ENCODE assay signal across 23 cellular contexts in genomic region chr5:28580616-28581015, GRCh38.
DNase-seq lines count a peak whose midpoint lies in the region; ATAC-seq and TF ChIP-seq lines count a peak whose summit lies in the region.
"Had no signal": no experiment of that assay in that cellular context is flagged by ENCODE, and none has a peak within 500 bp of the region (broad histone marks: within the 10 kb centered on the region; RNA-seq: fewer than 3 reads in every experiment).

No MANE protein-coding gene starts in this region.

- H3K4ac ChIP-seq in mesenchymal stem cell (ENCODE audit: low read depth in 1 of 2, low read length in 2 of 2) = no peak overlapping the region

- in situ Hi-C loops in HAP-1 (cut with MboI; ENCODE audit: low sequenced_read_pairs) = no loop called here

- H2BK12ac ChIP-seq in mesenchymal stem cell (ENCODE audit: low read length in 2 of 2) = no peak overlapping the region

- no peak overlapping the region for H3K27ac ChIP-seq in mesenchymal stem cell (ENCODE audit: low read length, poor library complexity, severe bottlenecking)
- H3K27ac ChIP-seq: colonic mucosa, lower lobe of right lung, ovary, RWPE1, sigmoid colon had no signal

- DNase-seq in HAP-1 (ENCODE audit: low spot score in 2 of 2) (peak; percentile 10 to 76), NCI-H526 (lab: John Stamatoyannopoulos, UW) (peak; percentile 93 to 98), cardiac fibroblast (ENCODE audit: low read depth in 2 of 2) (peak; percentile 57 to 61), mesenchymal stem cell (peak; percentile 7), DMS53 (lab: John Stamatoyannopoulos, UW) (no peak), activated T-cell treated with anti-CD3 and anti-CD28 coated beads for 4 hours (no peak)
- DNase-seq in stimulated activated naive CD8-positive, alpha-beta T cell treated with anti-CD3 and anti-CD28 coated beads, Interleukin-15, amount 100 ng/mL, for 72 hours = no peak
- DNase-seq: activated CD4-positive, alpha-beta T cell treated with anti-CD3 and anti-CD28 coated beads for 48 hours; activated CD8-positive, alpha-beta memory T cell treated with anti-CD3 and anti-CD28 coated beads, Interleukin-2, amount 50 U/mL, for 4 hours; CD4-positive, alpha-beta T cell; colonic mucosa; DMS153; glutamatergic neuron; GOT3; lower lobe of right lung; NCI-H1436; NCI-H2227 treated with DMSO at 0.1 percent for 48 hours; NK-92 treated with Interleukin-12 subunit alpha and Interleukin-12 subunit beta, amount 100 ng/mL, for 24 hours; ovary; sigmoid colon; stimulated activated CD4-positive, alpha-beta T cell treated with anti-CD3 and anti-CD28 coated beads, Interleukin-2, amount 100 ng/mL, for 48 hours had no signal

- no peak overlapping the region for H2AK5ac ChIP-seq in mesenchymal stem cell (ENCODE audit: low read length, severe bottlenecking)

- H3K79me1 ChIP-seq in mesenchymal stem cell (replicated peaks; ENCODE audit: low read length, poor library complexity, severe bottlenecking) = no peaks in the 10 kb centered on the region

- no peaks in the 10 kb centered on the region for H3K4me1 Mint-ChIP-seq in stimulated activated naive CD8-positive, alpha-beta T cell treated with anti-CD3 and anti-CD28 coated beads, Interleukin-15, amount 100 ng/mL, for 72 hours

- no peaks in the 10 kb centered on the region; the same call in 1 of the 2 replicates for H3K9me3 ChIP-seq in HAP-1
- peaks cover 17% of the 10 kb centered on the region for H3K9me3 ChIP-seq in mesenchymal stem cell (ENCODE audit: control insufficient read depth, low read length)
- H3K9me3 ChIP-seq: colonic mucosa, lower lobe of right lung, ovary had no signal

- no peak overlapping the region for H2BK5ac ChIP-seq in mesenchymal stem cell (ENCODE audit: low read depth, low read length, poor library complexity, severe bottlenecking)

- no peak overlapping the region for H3K4me3 Mint-ChIP-seq in stimulated activated naive CD8-positive, alpha-beta T cell treated with anti-CD3 and anti-CD28 coated beads, Interleukin-15, amount 100 ng/mL, for 72 hours
- H3K4me3 Mint-ChIP-seq: CD4-positive, alpha-beta T cell had no signal

- no peak overlapping the region for H3K9ac ChIP-seq in mesenchymal stem cell (ENCODE audit: low read length)

- no peak for TF ChIP-seq CTCF in cardiac fibroblast (IDR thresholded peaks at IDR 0.05; ENCODE audit: low read depth, low read length)

- no peak overlapping the region for H4K8ac ChIP-seq in mesenchymal stem cell (ENCODE audit: low read length)

- no peak overlapping the region for H3K14ac ChIP-seq in mesenchymal stem cell (ENCODE audit: low read length in 2 of 2)

- H3K4me3 ChIP-seq in HAP-1 = no peak overlapping the region
- no peak overlapping the region for H3K4me3 ChIP-seq in cardiac fibroblast (replicated peaks in 1 of 2; ENCODE audit: low read depth in 2 of 2, low read length in 2 of 2)
- H3K4me3 ChIP-seq in mesenchymal stem cell (ENCODE audit: insufficient read depth in 1 of 2, low read depth in 1 of 2, low read length in 2 of 2) = no peak overlapping the region
- H3K4me3 ChIP-seq: colonic mucosa, lower lobe of right lung, ovary, sigmoid colon had no signal

- no peak overlapping the region for H3K4me2 ChIP-seq in mesenchymal stem cell (ENCODE audit: low read length, poor library complexity, severe bottlenecking)

- H3K36me3 ChIP-seq in HAP-1 (replicated peaks) = no peaks in the 10 kb centered on the region
- no peaks in the 10 kb centered on the region for H3K36me3 ChIP-seq in mesenchymal stem cell (ENCODE audit: control insufficient read depth in 1 of 2, insufficient read depth in 2 of 2, low read depth in 1 of 2, low read length in 2 of 2)
- H3K36me3 ChIP-seq: colonic mucosa, lower lobe of right lung, ovary, sigmoid colon had no signal

- H3K27me3 Mint-ChIP-seq in stimulated activated naive CD8-positive, alpha-beta T cell treated with anti-CD3 and anti-CD28 coated beads, Interleukin-15, amount 100 ng/mL, for 72 hours = no peaks in the 10 kb centered on the region
- H3K27me3 Mint-ChIP-seq: CD4-positive, alpha-beta T cell had no signal

- H2BK15ac ChIP-seq in mesenchymal stem cell (ENCODE audit: low read depth, poor library complexity, severe bottlenecking) = no peak overlapping the region

- peaks cover 12 to 50% of the 10 kb centered on the region in 2 donors for H3K9me3 Mint-ChIP-seq in stimulated activated naive CD8-positive, alpha-beta T cell treated with anti-CD3 and anti-CD28 coated beads, Interleukin-15, amount 100 ng/mL, for 72 hours

- H4K91ac ChIP-seq in mesenchymal stem cell (ENCODE audit: low read length) = no peak overlapping the region

- no peak for ATAC-seq in HG02981 (IDR thresholded peaks at IDR 0.05; ENCODE audit: unreplicated experiment)
- no peak for ATAC-seq in stimulated activated naive CD8-positive, alpha-beta T cell treated with anti-CD3 and anti-CD28 coated beads, Interleukin-15, amount 100 ng/mL, for 72 hours
- ATAC-seq: lower lobe of right lung had no signal

- H3K4me1 ChIP-seq in HAP-1 (peaks cover 16% of the 10 kb centered on the region), mesenchymal stem cell (ENCODE audit: control insufficient read depth, insufficient read depth, low read depth, low read length) (peaks cover under 1% of the 10 kb centered on the region)
- H3K4me1 ChIP-seq: colonic mucosa, lower lobe of right lung, sigmoid colon had no signal

- H2BK120ac ChIP-seq in mesenchymal stem cell (ENCODE audit: low read depth, low read length) = no peak overlapping the region

- H3K27me3 ChIP-seq in HAP-1 (ENCODE audit: low read depth) (no peaks in the 10 kb centered on the region), mesenchymal stem cell (ENCODE audit: control insufficient read depth in 1 of 2, insufficient read depth in 1 of 2, low read length in 2 of 2) (no peaks in the 10 kb centered on the region)
- H3K27me3 ChIP-seq: colonic mucosa, ovary, sigmoid colon had no signal

- H3K18ac ChIP-seq in mesenchymal stem cell (ENCODE audit: low read depth in 1 of 2, low read length in 2 of 2) = no peak overlapping the region

- H3K27ac Mint-ChIP-seq in stimulated activated naive CD8-positive, alpha-beta T cell treated with anti-CD3 and anti-CD28 coated beads, Interleukin-15, amount 100 ng/mL, for 72 hours = no peak overlapping the region
- H3K27ac Mint-ChIP-seq: CD4-positive, alpha-beta T cell had no signal

- H2AFZ ChIP-seq in mesenchymal stem cell (ENCODE audit: low read depth, low read length) = no peak overlapping the region

- 72% methylated on average over 3 of the region's 4 CpGs for WGBS in mesenchymal stem cell

- H3K23ac ChIP-seq in mesenchymal stem cell (ENCODE audit: low read length in 2 of 2) = no peak overlapping the region

Comparison
In these comparisons a context has a peak if more than half of its experiments do, and no peak if none do; other contexts are left out.
1. DNase-seq: peak in HAP-1 (2 of 2), NCI-H526 (2 of 2), cardiac fibroblast (2 of 2) and mesenchymal stem cell (single experiment); none in stimulated activated naive CD8-positive, alpha-beta T cell treated with anti-CD3 and anti-CD28 coated beads, Interleukin-15, amount 100 ng/mL, for 72 hours (0 of 2), DMS53 (single experiment) and activated T-cell treated with anti-CD3 and anti-CD28 coated beads for 4 hours (single experiment).